ENCODE assay signal across 7 cellular contexts in the genomic region with DNA sequence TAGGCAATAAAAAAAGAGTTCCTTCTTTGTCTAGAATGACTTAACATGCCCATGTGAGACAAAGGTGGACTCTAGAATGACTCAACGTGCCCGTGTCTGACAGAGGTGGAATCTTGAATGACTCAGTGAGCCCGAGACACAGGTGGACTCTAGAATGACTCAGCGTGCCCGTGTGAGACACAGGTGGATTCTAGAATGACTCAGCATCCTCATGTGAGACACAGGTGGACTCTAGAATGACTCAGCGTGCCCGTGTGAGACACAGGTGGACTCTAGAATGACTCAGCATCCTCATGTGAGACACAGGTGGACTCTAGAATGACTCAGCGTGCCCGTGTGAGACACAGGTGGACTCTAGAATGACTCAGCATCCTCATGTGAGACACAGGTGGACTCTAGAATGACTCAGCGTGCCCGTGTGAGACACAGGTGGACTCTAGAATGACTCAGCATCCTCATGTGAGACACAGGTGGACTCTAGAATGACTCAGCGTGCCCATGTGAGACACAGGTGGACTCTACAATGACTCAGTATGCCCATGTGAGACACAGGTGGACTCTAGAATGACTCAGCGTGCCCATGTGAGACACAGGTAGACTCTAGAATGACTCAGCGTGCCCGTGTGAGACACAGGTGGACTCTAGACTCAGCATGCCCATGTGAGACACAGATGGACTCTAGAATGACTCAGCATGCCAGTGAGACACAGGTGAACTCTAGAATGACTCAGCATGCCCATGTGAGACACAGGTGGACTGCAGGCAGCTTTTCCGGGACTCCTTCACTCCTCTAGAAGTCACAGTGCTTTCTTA.
DNase-seq lines count a peak whose midpoint lies in the region; ATAC-seq, FAIRE-seq and TF ChIP-seq lines count a peak whose summit lies in the region.
"Not testable (repeated sequence)": the region's sequence is repeated elsewhere in the genome, so short reads cannot be mapped to it uniquely, and the experiment has no call there.

No MANE protein-coding gene starts in this region.

- peak; percentile 26 for DNase-seq in GM23248
- DNase-seq in NCI-H2171 treated with DMSO at 0.1 percent for 48 hours (lab: John Stamatoyannopoulos, UW) = peak; percentile 54
- peak; percentile 52 to 71 for DNase-seq in activated T-cell treated with anti-CD3 and anti-CD28 coated beads, Interleukin-2, amount 50 U/mL, for 72 hours
- peak; percentile 59 for DNase-seq in dermis blood vessel endothelial cell
- not testable (repeated sequence) for DNase-seq in kidney
- DNase-seq in stimulated activated CD4-positive, alpha-beta T cell treated with anti-CD3 and anti-CD28 coated beads, Interleukin-1b, Interleukin-23, amount 100 ng/mL, for 48 hours = peak; percentile 78

- not testable (repeated sequence) for H3K9ac ChIP-seq in GM23248; kidney (ENCODE audit: low read length in 2 of 2)

- peak; percentile 91 for ATAC-seq in activated T-cell treated with anti-CD3 and anti-CD28 coated beads, Interleukin-2, amount 50 U/mL, for 72 hours (replicated peaks in 1 of 2)

- H3K36me3 ChIP-seq in GM23248 (ENCODE audit: low read depth) = peaks cover 78% of the 10 kb centered on the region
- peaks cover 32 to 38% of the 10 kb centered on the region in 2 donors for H3K36me3 ChIP-seq in kidney (ENCODE audit: control insufficient read depth in 1 of 2, insufficient read depth in 2 of 2, low read length in 2 of 2)

- H3K27me3 Mint-ChIP-seq in activated T-cell treated with anti-CD3 and anti-CD28 coated beads, Interleukin-2, amount 50 U/mL, for 72 hours (ENCODE audit: low read depth) = not testable (repeated sequence)

- H3K4me1 Mint-ChIP-seq in activated T-cell treated with anti-CD3 and anti-CD28 coated beads, Interleukin-2, amount 50 U/mL, for 72 hours (ENCODE audit: low read depth) = peaks cover 15% of the 10 kb centered on the region

- not testable (repeated sequence) for H3K9me3 ChIP-seq in GM23248 (ENCODE audit: low read depth); kidney (ENCODE audit: control insufficient read depth in 1 of 2, low read length in 2 of 2)

- not testable (repeated sequence) for H3K9me2 ChIP-seq in GM23248 (ENCODE audit: insufficient read depth)

- in situ Hi-C loops in GM23248 (cut with MboI) = loop anchor here (25.0 kb wide), 1 partner anchor 658 kb away; no protein-coding TSS in a partner anchor

- H3K27ac Mint-ChIP-seq in activated T-cell treated with anti-CD3 and anti-CD28 coated beads, Interleukin-2, amount 50 U/mL, for 72 hours = peak overlapping the region; percentile 86

- not testable (repeated sequence) for H3K4me1 ChIP-seq in GM23248 (ENCODE audit: insufficient read depth); kidney (ENCODE audit: control insufficient read depth in 1 of 2, insufficient read depth in 1 of 2, low read depth in 1 of 2, low read length in 2 of 2)

- not testable (repeated sequence) for TF ChIP-seq CTCF in VCaP (conservative IDR thresholded peaks at IDR 0.05); kidney (IDR thresholded peaks at IDR 0.05; ENCODE audit: borderline replicate concordance, extremely low read depth, insufficient read depth)

- FAIRE-seq in kidney (lab: Jason Lieb, UNC) = not testable (repeated sequence)

- peaks cover 10 to 53% of the 10 kb centered on the region in 2 donors for H3K36me3 Mint-ChIP-seq in activated T-cell treated with anti-CD3 and anti-CD28 coated beads, Interleukin-2, amount 50 U/mL, for 72 hours (ENCODE audit: insufficient read depth in 2 of 2)

- not testable (repeated sequence) for H3K9me3 Mint-ChIP-seq in activated T-cell treated with anti-CD3 and anti-CD28 coated beads, Interleukin-2, amount 50 U/mL, for 72 hours

- H3F3A ChIP-seq in GM23248 (ENCODE audit: insufficient read depth) = peaks cover 46% of the 10 kb centered on the region

- H3K4me3 ChIP-seq in GM23248; kidney (ENCODE audit: low read length in 2 of 2): not testable (repeated sequence)

- H4K20me1 ChIP-seq in GM23248 (ENCODE audit: insufficient read depth) = not testable (repeated sequence)

- not testable (repeated sequence) for H2AFZ ChIP-seq in GM23248

- WGBS in GM23248 (ENCODE audit: low coverage in 1 of 2, low lambda C conversion rate in 2 of 2, missing lambda C conversion rate in 2 of 2), 2 experiments = 68 to 78% methylated on average over 8 to 13 of the region's 16 CpGs

- not testable (repeated sequence) for H3K4me3 Mint-ChIP-seq in activated T-cell treated with anti-CD3 and anti-CD28 coated beads, Interleukin-2, amount 50 U/mL, for 72 hours

- not testable (repeated sequence) for H3K4me2 ChIP-seq in GM23248 (ENCODE audit: unreplicated experiment)

- intact Hi-C loops in kidney (cut with DNase I) = loop anchor here (10.0 kb wide), 1 partner anchor 505 kb away; no protein-coding TSS in a partner anchor

- not testable (repeated sequence) for H3K27me3 ChIP-seq in GM23248 (replicated peaks; ENCODE audit: insufficient read depth)

- H3K79me2 ChIP-seq in GM23248 (ENCODE audit: insufficient read depth) = peaks cover 15% of the 10 kb centered on the region; the same call in 1 of the 2 replicates

- H3K27ac ChIP-seq in GM23248 = 0 out of 2 replicates have a peak overlapping the region, but pooled peaks have one; percentile 8
- peak overlapping the region; percentile 14; the same call in 1 of the 2 replicates for H3K27ac ChIP-seq in VCaP
- H3K27ac ChIP-seq in kidney (ENCODE audit: low read depth in 2 of 2, low read length in 2 of 2) = peak overlapping the region; percentile 14 to 18
